ENCODE assay signal across 1 cellular context in the genomic region with DNA sequence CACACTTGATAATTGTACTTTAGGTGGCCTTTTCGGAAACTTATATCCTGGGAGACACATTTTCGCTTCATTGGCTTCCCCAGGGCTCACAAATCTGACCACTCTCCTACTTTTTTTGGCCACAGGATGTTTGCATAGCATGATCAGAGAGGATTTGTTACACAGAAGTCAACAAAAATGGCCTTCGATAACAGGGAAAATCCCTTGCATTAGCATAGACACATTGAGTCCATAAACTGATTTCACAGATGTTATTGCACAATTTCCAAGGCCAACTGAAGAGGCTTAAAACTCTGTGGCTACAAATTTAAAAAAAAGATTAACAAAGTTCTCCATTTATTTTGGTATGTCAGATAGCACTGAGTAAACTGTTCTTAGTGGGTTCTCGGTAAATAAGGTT.
A peak's percentile ranks its signal among the peaks of the same experiment; 100 is the strongest.
TF ChIP-seq lines count a peak whose summit lies in the region.

No MANE protein-coding gene starts in this region.

TF ChIP-seq in HepG2, 621 proteins besides CTCF, POLR2A, EP300 and RAD21 (continued from another document and continues in another):
- TF ChIP-seq, protein P1, sequence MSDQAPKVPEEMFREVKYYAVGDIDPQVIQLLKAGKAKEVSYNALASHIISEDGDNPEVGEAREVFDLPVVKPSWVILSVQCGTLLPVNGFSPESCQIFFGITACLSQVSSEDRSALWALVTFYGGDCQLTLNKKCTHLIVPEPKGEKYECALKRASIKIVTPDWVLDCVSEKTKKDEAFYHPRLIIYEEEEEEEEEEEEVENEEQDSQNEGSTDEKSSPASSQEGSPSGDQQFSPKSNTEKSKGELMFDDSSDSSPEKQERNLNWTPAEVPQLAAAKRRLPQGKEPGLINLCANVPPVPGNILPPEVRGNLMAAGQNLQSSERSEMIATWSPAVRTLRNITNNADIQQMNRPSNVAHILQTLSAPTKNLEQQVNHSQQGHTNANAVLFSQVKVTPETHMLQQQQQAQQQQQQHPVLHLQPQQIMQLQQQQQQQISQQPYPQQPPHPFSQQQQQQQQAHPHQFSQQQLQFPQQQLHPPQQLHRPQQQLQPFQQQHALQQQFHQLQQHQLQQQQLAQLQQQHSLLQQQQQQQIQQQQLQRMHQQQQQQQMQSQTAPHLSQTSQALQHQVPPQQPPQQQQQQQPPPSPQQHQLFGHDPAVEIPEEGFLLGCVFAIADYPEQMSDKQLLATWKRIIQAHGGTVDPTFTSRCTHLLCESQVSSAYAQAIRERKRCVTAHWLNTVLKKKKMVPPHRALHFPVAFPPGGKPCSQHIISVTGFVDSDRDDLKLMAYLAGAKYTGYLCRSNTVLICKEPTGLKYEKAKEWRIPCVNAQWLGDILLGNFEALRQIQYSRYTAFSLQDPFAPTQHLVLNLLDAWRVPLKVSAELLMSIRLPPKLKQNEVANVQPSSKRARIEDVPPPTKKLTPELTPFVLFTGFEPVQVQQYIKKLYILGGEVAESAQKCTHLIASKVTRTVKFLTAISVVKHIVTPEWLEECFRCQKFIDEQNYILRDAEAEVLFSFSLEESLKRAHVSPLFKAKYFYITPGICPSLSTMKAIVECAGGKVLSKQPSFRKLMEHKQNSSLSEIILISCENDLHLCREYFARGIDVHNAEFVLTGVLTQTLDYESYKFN (CRISPR knock-in tag; conservative IDR thresholded peaks at IDR 0.05) = peak; percentile 73
- no peak for TF ChIP-seq ZNF713 (CRISPR knock-in tag; IDR thresholded peaks at IDR 0.05)
- TF ChIP-seq ZNF792 (CRISPR knock-in tag; IDR thresholded peaks at IDR 0.05) = no peak
- TF ChIP-seq REXO4 (CRISPR knock-in tag; IDR thresholded peaks at IDR 0.05; ENCODE audit: borderline replicate concordance) = no peak
- TF ChIP-seq, protein P2, sequence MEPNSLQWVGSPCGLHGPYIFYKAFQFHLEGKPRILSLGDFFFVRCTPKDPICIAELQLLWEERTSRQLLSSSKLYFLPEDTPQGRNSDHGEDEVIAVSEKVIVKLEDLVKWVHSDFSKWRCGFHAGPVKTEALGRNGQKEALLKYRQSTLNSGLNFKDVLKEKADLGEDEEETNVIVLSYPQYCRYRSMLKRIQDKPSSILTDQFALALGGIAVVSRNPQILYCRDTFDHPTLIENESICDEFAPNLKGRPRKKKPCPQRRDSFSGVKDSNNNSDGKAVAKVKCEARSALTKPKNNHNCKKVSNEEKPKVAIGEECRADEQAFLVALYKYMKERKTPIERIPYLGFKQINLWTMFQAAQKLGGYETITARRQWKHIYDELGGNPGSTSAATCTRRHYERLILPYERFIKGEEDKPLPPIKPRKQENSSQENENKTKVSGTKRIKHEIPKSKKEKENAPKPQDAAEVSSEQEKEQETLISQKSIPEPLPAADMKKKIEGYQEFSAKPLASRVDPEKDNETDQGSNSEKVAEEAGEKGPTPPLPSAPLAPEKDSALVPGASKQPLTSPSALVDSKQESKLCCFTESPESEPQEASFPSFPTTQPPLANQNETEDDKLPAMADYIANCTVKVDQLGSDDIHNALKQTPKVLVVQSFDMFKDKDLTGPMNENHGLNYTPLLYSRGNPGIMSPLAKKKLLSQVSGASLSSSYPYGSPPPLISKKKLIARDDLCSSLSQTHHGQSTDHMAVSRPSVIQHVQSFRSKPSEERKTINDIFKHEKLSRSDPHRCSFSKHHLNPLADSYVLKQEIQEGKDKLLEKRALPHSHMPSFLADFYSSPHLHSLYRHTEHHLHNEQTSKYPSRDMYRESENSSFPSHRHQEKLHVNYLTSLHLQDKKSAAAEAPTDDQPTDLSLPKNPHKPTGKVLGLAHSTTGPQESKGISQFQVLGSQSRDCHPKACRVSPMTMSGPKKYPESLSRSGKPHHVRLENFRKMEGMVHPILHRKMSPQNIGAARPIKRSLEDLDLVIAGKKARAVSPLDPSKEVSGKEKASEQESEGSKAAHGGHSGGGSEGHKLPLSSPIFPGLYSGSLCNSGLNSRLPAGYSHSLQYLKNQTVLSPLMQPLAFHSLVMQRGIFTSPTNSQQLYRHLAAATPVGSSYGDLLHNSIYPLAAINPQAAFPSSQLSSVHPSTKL (CRISPR knock-in tag; IDR thresholded peaks at IDR 0.05) = peak; percentile 73
- peak; percentile 83 for TF ChIP-seq FOXA3 (CRISPR knock-in tag; IDR thresholded peaks at IDR 0.05)
- TF ChIP-seq, protein P3, sequence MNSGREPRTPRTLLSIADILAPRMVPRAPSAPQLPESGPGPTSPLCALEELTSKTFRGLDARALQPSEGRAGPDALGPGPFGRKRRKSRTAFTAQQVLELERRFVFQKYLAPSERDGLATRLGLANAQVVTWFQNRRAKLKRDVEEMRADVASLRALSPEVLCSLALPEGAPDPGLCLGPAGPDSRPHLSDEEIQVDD (CRISPR knock-in tag; IDR thresholded peaks at IDR 0.05; ENCODE audit: borderline replicate concordance) = no peak
- no peak for TF ChIP-seq ZNF766 (CRISPR knock-in tag; IDR thresholded peaks at IDR 0.05; ENCODE audit: borderline replicate concordance)
- TF ChIP-seq ZNF703 (CRISPR knock-in tag; IDR thresholded peaks at IDR 0.05; ENCODE audit: borderline replicate concordance) = peak; percentile 62; the same call in 1 of the 2 replicates
- TF ChIP-seq, protein P4, sequence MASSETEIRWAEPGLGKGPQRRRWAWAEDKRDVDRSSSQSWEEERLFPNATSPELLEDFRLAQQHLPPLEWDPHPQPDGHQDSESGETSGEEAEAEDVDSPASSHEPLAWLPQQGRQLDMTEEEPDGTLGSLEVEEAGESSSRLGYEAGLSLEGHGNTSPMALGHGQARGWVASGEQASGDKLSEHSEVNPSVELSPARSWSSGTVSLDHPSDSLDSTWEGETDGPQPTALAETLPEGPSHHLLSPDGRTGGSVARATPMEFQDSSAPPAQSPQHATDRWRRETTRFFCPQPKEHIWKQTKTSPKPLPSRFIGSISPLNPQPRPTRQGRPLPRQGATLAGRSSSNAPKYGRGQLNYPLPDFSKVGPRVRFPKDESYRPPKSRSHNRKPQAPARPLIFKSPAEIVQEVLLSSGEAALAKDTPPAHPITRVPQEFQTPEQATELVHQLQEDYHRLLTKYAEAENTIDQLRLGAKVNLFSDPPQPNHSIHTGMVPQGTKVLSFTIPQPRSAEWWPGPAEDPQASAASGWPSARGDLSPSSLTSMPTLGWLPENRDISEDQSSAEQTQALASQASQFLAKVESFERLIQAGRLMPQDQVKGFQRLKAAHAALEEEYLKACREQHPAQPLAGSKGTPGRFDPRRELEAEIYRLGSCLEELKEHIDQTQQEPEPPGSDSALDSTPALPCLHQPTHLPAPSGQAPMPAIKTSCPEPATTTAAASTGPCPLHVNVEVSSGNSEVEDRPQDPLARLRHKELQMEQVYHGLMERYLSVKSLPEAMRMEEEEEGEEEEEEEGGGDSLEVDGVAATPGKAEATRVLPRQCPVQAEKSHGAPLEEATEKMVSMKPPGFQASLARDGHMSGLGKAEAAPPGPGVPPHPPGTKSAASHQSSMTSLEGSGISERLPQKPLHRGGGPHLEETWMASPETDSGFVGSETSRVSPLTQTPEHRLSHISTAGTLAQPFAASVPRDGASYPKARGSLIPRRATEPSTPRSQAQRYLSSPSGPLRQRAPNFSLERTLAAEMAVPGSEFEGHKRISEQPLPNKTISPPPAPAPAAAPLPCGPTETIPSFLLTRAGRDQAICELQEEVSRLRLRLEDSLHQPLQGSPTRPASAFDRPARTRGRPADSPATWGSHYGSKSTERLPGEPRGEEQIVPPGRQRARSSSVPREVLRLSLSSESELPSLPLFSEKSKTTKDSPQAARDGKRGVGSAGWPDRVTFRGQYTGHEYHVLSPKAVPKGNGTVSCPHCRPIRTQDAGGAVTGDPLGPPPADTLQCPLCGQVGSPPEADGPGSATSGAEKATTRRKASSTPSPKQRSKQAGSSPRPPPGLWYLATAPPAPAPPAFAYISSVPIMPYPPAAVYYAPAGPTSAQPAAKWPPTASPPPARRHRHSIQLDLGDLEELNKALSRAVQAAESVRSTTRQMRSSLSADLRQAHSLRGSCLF (CRISPR knock-in tag; IDR thresholded peaks at IDR 0.05; ENCODE audit: borderline replicate concordance) = no peak
- no peak for TF ChIP-seq SETDB1 (CRISPR knock-in tag; IDR thresholded peaks at IDR 0.05; ENCODE audit: borderline replicate concordance)
- TF ChIP-seq, protein P5, sequence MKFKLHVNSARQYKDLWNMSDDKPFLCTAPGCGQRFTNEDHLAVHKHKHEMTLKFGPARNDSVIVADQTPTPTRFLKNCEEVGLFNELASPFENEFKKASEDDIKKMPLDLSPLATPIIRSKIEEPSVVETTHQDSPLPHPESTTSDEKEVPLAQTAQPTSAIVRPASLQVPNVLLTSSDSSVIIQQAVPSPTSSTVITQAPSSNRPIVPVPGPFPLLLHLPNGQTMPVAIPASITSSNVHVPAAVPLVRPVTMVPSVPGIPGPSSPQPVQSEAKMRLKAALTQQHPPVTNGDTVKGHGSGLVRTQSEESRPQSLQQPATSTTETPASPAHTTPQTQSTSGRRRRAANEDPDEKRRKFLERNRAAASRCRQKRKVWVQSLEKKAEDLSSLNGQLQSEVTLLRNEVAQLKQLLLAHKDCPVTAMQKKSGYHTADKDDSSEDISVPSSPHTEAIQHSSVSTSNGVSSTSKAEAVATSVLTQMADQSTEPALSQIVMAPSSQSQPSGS (CRISPR knock-in tag; IDR thresholded peaks at IDR 0.05) = no peak
- TF ChIP-seq HNF4A (CRISPR knock-in tag; IDR thresholded peaks at IDR 0.05) = peak; percentile 25; the same call in 1 of the 2 replicates
- no peak for TF ChIP-seq FOXA1 (IDR thresholded peaks at IDR 0.05)
- TF ChIP-seq FOXA1 (CRISPR knock-in tag; IDR thresholded peaks at IDR 0.05) = peak; percentile 70; the same call in 1 of the 2 replicates
- 0 out of 2 replicates have a peak, but pooled peaks have one; percentile 12 for TF ChIP-seq SAP130 (CRISPR knock-in tag; IDR thresholded peaks at IDR 0.05; ENCODE audit: low read depth)
- peak; percentile 34; the same call in 1 of the 2 replicates for TF ChIP-seq NFIC (IDR thresholded peaks at IDR 0.05; ENCODE audit: low read length)
- TF ChIP-seq ZBTB42 (CRISPR knock-in tag; IDR thresholded peaks at IDR 0.05) = no peak
- TF ChIP-seq, protein P6, sequence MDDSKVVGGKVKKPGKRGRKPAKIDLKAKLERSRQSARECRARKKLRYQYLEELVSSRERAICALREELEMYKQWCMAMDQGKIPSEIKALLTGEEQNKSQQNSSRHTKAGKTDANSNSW (CRISPR knock-in tag; IDR thresholded peaks at IDR 0.05; ENCODE audit: borderline replicate concordance) = no peak
- TF ChIP-seq, protein P7, sequence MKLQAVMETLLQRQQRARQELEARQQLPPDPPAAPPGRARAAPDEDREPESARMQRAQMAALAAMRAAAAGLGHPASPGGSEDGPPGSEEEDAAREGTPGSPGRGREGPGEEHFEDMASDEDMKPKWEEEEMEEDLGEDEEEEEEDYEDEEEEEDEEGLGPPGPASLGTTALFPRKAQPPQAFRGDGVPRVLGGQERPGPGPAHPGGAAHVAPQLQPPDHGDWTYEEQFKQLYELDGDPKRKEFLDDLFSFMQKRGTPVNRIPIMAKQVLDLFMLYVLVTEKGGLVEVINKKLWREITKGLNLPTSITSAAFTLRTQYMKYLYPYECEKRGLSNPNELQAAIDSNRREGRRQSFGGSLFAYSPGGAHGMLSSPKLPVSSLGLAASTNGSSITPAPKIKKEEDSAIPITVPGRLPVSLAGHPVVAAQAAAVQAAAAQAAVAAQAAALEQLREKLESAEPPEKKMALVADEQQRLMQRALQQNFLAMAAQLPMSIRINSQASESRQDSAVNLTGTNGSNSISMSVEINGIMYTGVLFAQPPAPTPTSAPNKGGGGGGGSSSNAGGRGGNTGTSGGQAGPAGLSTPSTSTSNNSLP (IDR thresholded peaks at IDR 0.05; ENCODE audit: low read depth, low read length) = peak; percentile 50; the same call in 1 of the 2 replicates
- TF ChIP-seq, protein P8, sequence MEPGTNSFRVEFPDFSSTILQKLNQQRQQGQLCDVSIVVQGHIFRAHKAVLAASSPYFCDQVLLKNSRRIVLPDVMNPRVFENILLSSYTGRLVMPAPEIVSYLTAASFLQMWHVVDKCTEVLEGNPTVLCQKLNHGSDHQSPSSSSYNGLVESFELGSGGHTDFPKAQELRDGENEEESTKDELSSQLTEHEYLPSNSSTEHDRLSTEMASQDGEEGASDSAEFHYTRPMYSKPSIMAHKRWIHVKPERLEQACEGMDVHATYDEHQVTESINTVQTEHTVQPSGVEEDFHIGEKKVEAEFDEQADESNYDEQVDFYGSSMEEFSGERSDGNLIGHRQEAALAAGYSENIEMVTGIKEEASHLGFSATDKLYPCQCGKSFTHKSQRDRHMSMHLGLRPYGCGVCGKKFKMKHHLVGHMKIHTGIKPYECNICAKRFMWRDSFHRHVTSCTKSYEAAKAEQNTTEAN (CRISPR knock-in tag; conservative IDR thresholded peaks at IDR 0.05) = no peak
- no peak for TF ChIP-seq PTBP1 (IDR thresholded peaks at IDR 0.05; ENCODE audit: low read depth, low read length, poor library complexity, severe bottlenecking)
- no peak for TF ChIP-seq ZNF136 (CRISPR knock-in tag; IDR thresholded peaks at IDR 0.05; ENCODE audit: low read depth)
- TF ChIP-seq, protein P9, sequence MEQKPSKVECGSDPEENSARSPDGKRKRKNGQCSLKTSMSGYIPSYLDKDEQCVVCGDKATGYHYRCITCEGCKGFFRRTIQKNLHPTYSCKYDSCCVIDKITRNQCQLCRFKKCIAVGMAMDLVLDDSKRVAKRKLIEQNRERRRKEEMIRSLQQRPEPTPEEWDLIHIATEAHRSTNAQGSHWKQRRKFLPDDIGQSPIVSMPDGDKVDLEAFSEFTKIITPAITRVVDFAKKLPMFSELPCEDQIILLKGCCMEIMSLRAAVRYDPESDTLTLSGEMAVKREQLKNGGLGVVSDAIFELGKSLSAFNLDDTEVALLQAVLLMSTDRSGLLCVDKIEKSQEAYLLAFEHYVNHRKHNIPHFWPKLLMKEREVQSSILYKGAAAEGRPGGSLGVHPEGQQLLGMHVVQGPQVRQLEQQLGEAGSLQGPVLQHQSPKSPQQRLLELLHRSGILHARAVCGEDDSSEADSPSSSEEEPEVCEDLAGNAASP (CRISPR knock-in tag; IDR thresholded peaks at IDR 0.05; ENCODE audit: borderline replicate concordance) = no peak
- no peak for TF ChIP-seq SP1 (IDR thresholded peaks at IDR 0.05)
- no peak for TF ChIP-seq SP1 (CRISPR knock-in tag; IDR thresholded peaks at IDR 0.05)
- TF ChIP-seq U2AF2 (IDR thresholded peaks at IDR 0.05; ENCODE audit: low read depth, low read length) = no peak
- peak; percentile 36; the same call in 1 of the 2 replicates for TF ChIP-seq BCL6 (CRISPR knock-in tag; IDR thresholded peaks at IDR 0.05)
- TF ChIP-seq, protein P10, sequence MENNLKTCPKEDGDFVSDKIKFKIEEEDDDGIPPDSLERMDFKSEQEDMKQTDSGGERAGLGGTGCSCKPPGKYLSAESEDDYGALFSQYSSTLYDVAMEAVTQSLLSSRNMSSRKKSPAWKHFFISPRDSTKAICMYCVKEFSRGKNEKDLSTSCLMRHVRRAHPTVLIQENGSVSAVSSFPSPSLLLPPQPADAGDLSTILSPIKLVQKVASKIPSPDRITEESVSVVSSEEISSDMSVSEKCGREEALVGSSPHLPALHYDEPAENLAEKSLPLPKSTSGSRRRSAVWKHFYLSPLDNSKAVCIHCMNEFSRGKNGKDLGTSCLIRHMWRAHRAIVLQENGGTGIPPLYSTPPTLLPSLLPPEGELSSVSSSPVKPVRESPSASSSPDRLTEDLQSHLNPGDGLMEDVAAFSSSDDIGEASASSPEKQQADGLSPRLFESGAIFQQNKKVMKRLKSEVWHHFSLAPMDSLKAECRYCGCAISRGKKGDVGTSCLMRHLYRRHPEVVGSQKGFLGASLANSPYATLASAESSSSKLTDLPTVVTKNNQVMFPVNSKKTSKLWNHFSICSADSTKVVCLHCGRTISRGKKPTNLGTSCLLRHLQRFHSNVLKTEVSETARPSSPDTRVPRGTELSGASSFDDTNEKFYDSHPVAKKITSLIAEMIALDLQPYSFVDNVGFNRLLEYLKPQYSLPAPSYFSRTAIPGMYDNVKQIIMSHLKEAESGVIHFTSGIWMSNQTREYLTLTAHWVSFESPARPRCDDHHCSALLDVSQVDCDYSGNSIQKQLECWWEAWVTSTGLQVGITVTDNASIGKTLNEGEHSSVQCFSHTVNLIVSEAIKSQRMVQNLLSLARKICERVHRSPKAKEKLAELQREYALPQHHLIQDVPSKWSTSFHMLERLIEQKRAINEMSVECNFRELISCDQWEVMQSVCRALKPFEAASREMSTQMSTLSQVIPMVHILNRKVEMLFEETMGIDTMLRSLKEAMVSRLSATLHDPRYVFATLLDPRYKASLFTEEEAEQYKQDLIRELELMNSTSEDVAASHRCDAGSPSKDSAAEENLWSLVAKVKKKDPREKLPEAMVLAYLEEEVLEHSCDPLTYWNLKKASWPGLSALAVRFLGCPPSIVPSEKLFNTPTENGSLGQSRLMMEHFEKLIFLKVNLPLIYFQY (CRISPR knock-in tag; IDR thresholded peaks at IDR 0.05; ENCODE audit: borderline replicate concordance) = no peak
